25 cellular contexts compared by ENCODE assay signal in the genomic region with DNA sequence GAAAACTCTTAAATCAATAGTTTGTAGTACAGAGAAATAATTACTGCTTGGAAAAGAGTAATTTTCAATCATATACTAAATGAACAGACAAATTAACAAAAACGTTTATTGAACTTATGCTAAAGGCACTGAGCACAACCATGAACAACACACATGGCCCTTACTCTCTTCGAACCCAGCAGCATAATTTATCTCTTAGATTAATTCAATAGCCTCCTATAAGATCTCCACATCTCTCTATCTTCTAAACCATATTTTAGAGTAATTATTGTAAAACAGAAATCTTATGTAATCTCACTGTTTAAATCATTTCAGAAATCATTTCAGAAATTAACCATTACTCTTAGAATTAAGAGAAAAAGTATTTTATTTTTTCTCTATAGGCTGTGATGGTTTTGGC.
"Had no signal": no experiment of that assay in that cellular context is flagged by ENCODE, and none has a peak within 500 bp of the region (broad histone marks: within the 10 kb centered on the region; RNA-seq: fewer than 3 reads in every experiment).

No MANE protein-coding gene starts in this region.

- H3K27me3 Mint-ChIP-seq: dendritic cell treated with granulocyte-macrophage colony-stimulating factor and Interleukin-4, amounts not matched to agents 40 ng/mL and 50 ng/mL, for 4 days; effector memory CD8-positive, alpha-beta T cell had no signal

- DNase-seq: colonic mucosa; cortex of kidney; dermis blood vessel endothelial cell; dorsolateral prefrontal cortex; effector CD4-positive, alpha-beta T cell; effector CD8-positive, alpha-beta T cell; effector memory CD4-positive, alpha-beta T cell; effector memory CD8-positive, alpha-beta T cell; endodermal cell; erythroblast; esophagus squamous epithelium; foreskin fibroblast; foreskin keratinocyte; foreskin melanocyte; gastrocnemius medialis; glutamatergic neuron; head of caudate nucleus; heart left ventricle; heart right ventricle had no signal

- H3K27ac ChIP-seq: colonic mucosa, coronary artery, dorsolateral prefrontal cortex, epithelial cell of prostate, esophagus muscularis mucosa, esophagus squamous epithelium, foreskin keratinocyte, gastrocnemius medialis, gastroesophageal sphincter, heart left ventricle, heart right ventricle had no signal

- H3K27ac Mint-ChIP-seq: dendritic cell treated with granulocyte-macrophage colony-stimulating factor and Interleukin-4, amounts not matched to agents 40 ng/mL and 50 ng/mL, for 4 days; effector memory CD8-positive, alpha-beta T cell; endodermal cell had no signal

- H3K9me3 ChIP-seq: colonic mucosa, esophagus muscularis mucosa, esophagus squamous epithelium, gastrocnemius medialis, gastroesophageal sphincter had no signal

- H3K4me1 Mint-ChIP-seq: endodermal cell had no signal

- H3K27me3 ChIP-seq: colonic mucosa, dorsolateral prefrontal cortex, esophagus muscularis mucosa, esophagus squamous epithelium, foreskin keratinocyte, gastrocnemius medialis, gastroesophageal sphincter, heart left ventricle, heart right ventricle had no signal

- H3K36me3 ChIP-seq: colonic mucosa, esophagus muscularis mucosa, esophagus squamous epithelium, gastrocnemius medialis, gastroesophageal sphincter, heart left ventricle, heart right ventricle had no signal

- H3K9me3 Mint-ChIP-seq: dendritic cell treated with granulocyte-macrophage colony-stimulating factor and Interleukin-4, amounts not matched to agents 40 ng/mL and 50 ng/mL, for 4 days; endodermal cell had no signal

- H3K4me3 ChIP-seq: colonic mucosa, coronary artery, dorsolateral prefrontal cortex, esophagus muscularis mucosa, esophagus squamous epithelium, gastrocnemius medialis, gastroesophageal sphincter, heart left ventricle, heart right ventricle had no signal

- H3K4me3 Mint-ChIP-seq: dendritic cell treated with granulocyte-macrophage colony-stimulating factor and Interleukin-4, amounts not matched to agents 40 ng/mL and 50 ng/mL, for 4 days; effector memory CD8-positive, alpha-beta T cell; endodermal cell had no signal

- H3K4me1 ChIP-seq: colonic mucosa, esophagus muscularis mucosa, esophagus squamous epithelium, foreskin keratinocyte, gastrocnemius medialis, gastroesophageal sphincter, heart left ventricle, heart right ventricle had no signal

- ATAC-seq: effector memory CD8-positive, alpha-beta T cell; esophagus mucosa; foreskin keratinocyte; gastrocnemius medialis; gastroesophageal sphincter; heart left ventricle; heart right ventricle had no signal
